ENCODE assay signal across 20 cellular contexts in the genomic region with DNA sequence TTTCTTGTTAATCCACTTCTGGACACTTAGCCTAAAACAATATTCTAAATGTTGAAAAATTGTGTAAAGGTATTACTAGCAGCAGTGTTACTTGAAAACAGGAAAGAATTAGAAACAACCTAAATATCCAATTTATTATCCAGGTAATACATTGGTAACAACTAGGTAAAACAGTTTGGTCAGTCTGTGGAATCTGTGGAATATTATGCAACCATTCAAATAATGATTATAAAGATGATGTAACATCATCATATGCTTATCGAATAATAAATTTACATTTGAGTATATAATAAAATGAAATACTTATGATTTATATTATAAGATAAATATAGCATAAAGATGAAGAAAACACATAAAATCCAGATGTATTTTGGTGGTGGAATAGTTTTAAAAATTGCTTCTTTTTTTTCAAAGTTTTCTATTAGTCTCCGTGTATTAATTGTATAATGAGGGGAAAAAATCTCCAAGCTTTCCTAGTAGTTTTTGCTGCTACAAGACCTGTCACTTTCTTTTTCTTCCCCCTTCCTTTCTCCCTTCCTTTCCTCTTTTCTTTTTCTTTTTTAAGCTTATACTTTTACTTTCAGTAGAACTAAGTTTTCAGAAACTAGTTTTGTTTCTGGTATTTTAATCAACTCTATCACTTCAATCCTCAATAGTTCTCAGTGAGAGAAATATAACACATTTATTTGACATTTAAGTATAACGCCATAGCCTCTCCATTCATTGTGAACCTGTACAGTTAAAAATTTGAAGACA.
DNase-seq lines count a peak whose midpoint lies in the region; ATAC-seq, FAIRE-seq and TF ChIP-seq lines count a peak whose summit lies in the region.
"Had no signal": no experiment of that assay in that cellular context is flagged by ENCODE, and none has a peak within 500 bp of the region (broad histone marks: within the 10 kb centered on the region; RNA-seq: fewer than 3 reads in every experiment).

No MANE protein-coding gene starts in this region.

- H3K27ac ChIP-seq in IMR-90 (ENCODE audit: insufficient read depth, low read length) (no peak overlapping the region), hepatocyte (peak overlapping the region; percentile 71)
- H3K27ac ChIP-seq: C4-2B, KMS-11 had no signal

- no peak overlapping the region for H2AK9ac ChIP-seq in IMR-90 (replicated peaks; ENCODE audit: low read depth, low read length, poor library complexity)

- H3K4me1 ChIP-seq in IMR-90 (ENCODE audit: control insufficient read depth, insufficient read depth, low read length) (peaks cover 2% of the 10 kb centered on the region), hepatocyte (ENCODE audit: insufficient read depth) (peaks cover 4% of the 10 kb centered on the region)
- H3K4me1 ChIP-seq: BE2C had no signal

- H3K4ac ChIP-seq in IMR-90 (ENCODE audit: low read depth, low read length): no peak overlapping the region

- BruUV-seq in IMR-90 (replicated peaks; lab: Mats Ljungman, UMichigan): no TSS peak

- in situ Hi-C loops in IMR-90 (cut with MboI; ENCODE audit: low sequenced_read_pairs): no loop called here

- H3K4me2 ChIP-seq in IMR-90 (ENCODE audit: low read depth, low read length) (no peak overlapping the region), hepatocyte (no peak overlapping the region)
- H3K4me2 ChIP-seq: KMS-11 had no signal

- H3K9me1 ChIP-seq in IMR-90 (ENCODE audit: insufficient read depth, low read length): no peaks in the 10 kb centered on the region

- WGBS in IMR-90 (ENCODE audit: extremely low coverage in 2 of 2, insufficient read length in 1 of 2), 2 experiments: no CpG with 5 or more reads among the region's 3 CpGs
- WGBS in hepatocyte (ENCODE audit: low lambda C conversion rate, missing lambda C conversion rate): 95% methylated on average over 3 of the region's 3 CpGs

- H2BK15ac ChIP-seq in IMR-90 (ENCODE audit: low read depth, low read length): no peak overlapping the region

- peak; percentile 21 for FAIRE-seq in colon (lab: Jason Lieb, UNC)
- FAIRE-seq: A204.1, GM12878, GM19239, HepG2 had no signal

- no peak overlapping the region for H4K91ac ChIP-seq in IMR-90 (ENCODE audit: insufficient read depth, low read depth, low read length)

- H2AFZ ChIP-seq in IMR-90 (replicated peaks; ENCODE audit: low read length, poor library complexity): no peak overlapping the region
- no peak overlapping the region for H2AFZ ChIP-seq in hepatocyte

- H4K8ac ChIP-seq in IMR-90 (ENCODE audit: low read depth in 2 of 2, low read length in 2 of 2): no peak overlapping the region

- CTCF ChIA-PET in IMR-90 (lab: Yijun Ruan, JAX): no interaction called here

- no peaks in the 10 kb centered on the region for H3K9me2 ChIP-seq in hepatocyte (replicated peaks; ENCODE audit: insufficient read depth)

- H3K36me3 ChIP-seq in IMR-90 (ENCODE audit: control insufficient read depth, insufficient read depth, low read length) (no peaks in the 10 kb centered on the region), hepatocyte (replicated peaks; ENCODE audit: insufficient read depth, low read depth) (no peaks in the 10 kb centered on the region)
- H3K36me3 ChIP-seq: BE2C had no signal

- intact Hi-C loops in IMR-90 (cut with micrococcal nuclease) (no loop called here), sciatic nerve (cut with DNase I) (no loop called here)

- no peaks in the 10 kb centered on the region for H3K79me1 ChIP-seq in IMR-90 (ENCODE audit: low read depth in 1 of 2, low read length in 2 of 2)

- no peak overlapping the region for H2AK5ac ChIP-seq in IMR-90 (ENCODE audit: low read depth, low read length)

- no peaks in the 10 kb centered on the region for H3K9me3 ChIP-seq in IMR-90 (ENCODE audit: control insufficient read depth, insufficient read depth, low read length)
- H3K9me3 ChIP-seq in hepatocyte (ENCODE audit: low read depth): no peaks in the 10 kb centered on the region
- H3K9me3 ChIP-seq: BE2C had no signal

- no peak for TF ChIP-seq CTCF in IMR-90 (conservative IDR thresholded peaks at IDR 0.05; ENCODE audit: low read depth, low read length)
- TF ChIP-seq CTCF in hepatocyte (IDR thresholded peaks at IDR 0.05; ENCODE audit: poor library complexity): no peak

- H3K23ac ChIP-seq in IMR-90 (ENCODE audit: low read depth, low read length): no peak overlapping the region

- POLR2A ChIA-PET in IMR-90 (lab: Charles Lee; ENCODE audit: unreplicated experiment): no interaction called here

- TF ChIP-seq RAD21 in IMR-90 (IDR thresholded peaks at IDR 0.05; ENCODE audit: low read length): no peak

- no peak overlapping the region for H3K18ac ChIP-seq in IMR-90 (ENCODE audit: low read depth, low read length)

- H3K56ac ChIP-seq in IMR-90 (ENCODE audit: extremely low read depth, insufficient read depth, low read length): no peak overlapping the region

- no peaks in the 10 kb centered on the region for H3K79me2 ChIP-seq in hepatocyte

- no peak overlapping the region for H2BK5ac ChIP-seq in IMR-90 (ENCODE audit: low read depth, low read length, poor library complexity, severe bottlenecking)

- no peak for ATAC-seq in IMR-90 (ENCODE audit: low read depth)
- no peak for ATAC-seq in GM21737 (IDR thresholded peaks at IDR 0.05; ENCODE audit: unreplicated experiment)
- no peak for ATAC-seq in sciatic nerve
- ATAC-seq: GM12878, HepG2 had no signal

- H3K27me3 ChIP-seq in IMR-90 (ENCODE audit: control insufficient read depth, insufficient read depth, low read length): no peaks in the 10 kb centered on the region; the same call in none of the 2 replicates
- no peaks in the 10 kb centered on the region for H3K27me3 ChIP-seq in hepatocyte
- H3K27me3 ChIP-seq: BE2C had no signal

- H3K9ac ChIP-seq in IMR-90 (ENCODE audit: low read depth, low read length): no peak overlapping the region
- H3K9ac ChIP-seq: KMS-11 had no signal

- H4K5ac ChIP-seq in IMR-90 (ENCODE audit: low read depth, low read length): no peak overlapping the region

- no peak overlapping the region for H3K4me3 ChIP-seq in IMR-90 (ENCODE audit: insufficient read depth, low read depth, low read length)
- no peak overlapping the region for H3K4me3 ChIP-seq in hepatocyte
- H3K4me3 ChIP-seq: GM12878 had no signal

- dilution Hi-C loops in IMR-90 (cut with HindIII; ENCODE audit: low sequenced_read_pairs, unreplicated experiment): no loop called here

- H2BK120ac ChIP-seq in IMR-90 (ENCODE audit: low read depth, low read length): no peak overlapping the region

- no peaks in the 10 kb centered on the region for H4K20me1 ChIP-seq in IMR-90 (ENCODE audit: insufficient read depth, low read length)
- H4K20me1 ChIP-seq in hepatocyte (ENCODE audit: insufficient read depth, poor library complexity, severe bottlenecking): no peaks in the 10 kb centered on the region

- no peak overlapping the region for H3K14ac ChIP-seq in IMR-90 (replicated peaks; ENCODE audit: low read depth, low read length)

- TF ChIP-seq POLR2A in IMR-90 (IDR thresholded peaks at IDR 0.05; ENCODE audit: low read depth, low read length): no peak

- H2BK20ac ChIP-seq in IMR-90 (ENCODE audit: low read depth, low read length): no peak overlapping the region

- DNase-seq in IMR-90: no peak
- DNase-seq in hepatocyte (ENCODE audit: low spot score): no peak
- DNase-seq in dermis blood vessel endothelial cell: no peak
- no peak for DNase-seq in sciatic nerve (ENCODE audit: low spot score)
- DNase-seq in C1 segment of cervical spinal cord (lab: John Stamatoyannopoulos, UW): no peak
- DNase-seq: ACHN; BE2C; Calu3; CD4-positive, alpha-beta memory T cell; DMS79 treated with DMSO at 0.1 percent for 48 hours; GOT3; H9 had no signal

TF ChIP-seq in IMR-90, 13 proteins besides CTCF, POLR2A, EP300 and RAD21:
- TF ChIP-seq CEBPB (IDR thresholded peaks at IDR 0.05; ENCODE audit: low read depth, low read length): peak; percentile 18; the same call in 1 of the 2 replicates
- no peak for TF ChIP-seq MAZ (IDR thresholded peaks at IDR 0.05; ENCODE audit: borderline replicate concordance, low read depth, low read length)
